ENCODE assay signal across 14 cellular contexts in the genomic region with DNA sequence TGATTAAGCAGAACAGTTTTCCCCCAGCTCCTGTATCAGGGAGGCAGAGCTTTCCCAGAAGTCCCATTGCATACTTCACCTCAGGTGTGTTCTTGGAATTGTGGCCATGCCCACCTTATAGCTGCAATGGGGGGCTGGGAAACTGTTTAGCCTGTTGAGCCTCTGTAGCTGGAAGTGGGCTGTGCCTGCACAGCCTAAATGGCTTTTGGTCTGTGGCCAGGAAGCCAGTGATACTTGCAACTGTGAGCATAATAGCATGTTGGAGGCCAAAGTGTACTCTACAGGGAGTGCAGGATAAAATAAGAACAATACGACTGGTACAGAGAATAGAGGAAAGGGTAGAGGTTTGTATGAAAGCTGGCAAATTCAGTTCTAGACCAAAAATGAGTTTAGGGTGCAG.
DNase-seq lines count a peak whose midpoint lies in the region; ATAC-seq and TF ChIP-seq lines count a peak whose summit lies in the region.
"Had no signal": no experiment of that assay in that cellular context is flagged by ENCODE, and none has a peak within 500 bp of the region (broad histone marks: within the 10 kb centered on the region; RNA-seq: fewer than 3 reads in every experiment).

No MANE protein-coding gene starts in this region.

- TF ChIP-seq CTCF in colonic mucosa (IDR thresholded peaks at IDR 0.05) (no peak), right lobe of liver (IDR thresholded peaks at IDR 0.05) (no peak), uterus (IDR thresholded peaks at IDR 0.05) (no peak), spleen (IDR thresholded peaks at IDR 0.05 in 8 of 11, conservative IDR thresholded peaks at IDR 0.05 in 3 of 11) (no peak)

- H3K9me3 ChIP-seq in colonic mucosa (no peaks in the 10 kb centered on the region), right lobe of liver (no peaks in the 10 kb centered on the region), uterus (no peaks in the 10 kb centered on the region), spleen (no peaks in the 10 kb centered on the region)
- H3K9me3 ChIP-seq: esophagus squamous epithelium had no signal

- H3K36me3 ChIP-seq in colonic mucosa, result no peaks in the 10 kb centered on the region
- H3K36me3 ChIP-seq in right lobe of liver, result no peaks in the 10 kb centered on the region
- H3K36me3 ChIP-seq in uterus, result no peaks in the 10 kb centered on the region
- no peaks in the 10 kb centered on the region for H3K36me3 ChIP-seq in spleen
- H3K36me3 ChIP-seq: esophagus squamous epithelium had no signal

- H3K27me3 ChIP-seq in colonic mucosa (no peaks in the 10 kb centered on the region), right lobe of liver (no peaks in the 10 kb centered on the region), uterus (no peaks in the 10 kb centered on the region), spleen (replicated peaks in 1 of 7) (no peaks in the 10 kb centered on the region)
- H3K27me3 ChIP-seq: esophagus squamous epithelium had no signal

- peak; percentile 46 for DNase-seq in NCI-H2107 treated with DMSO at 0.1 percent for 48 hours (lab: John Stamatoyannopoulos, UW; ENCODE audit: unreplicated experiment)
- DNase-seq in NCI-H2107 (lab: John Stamatoyannopoulos, UW), result no peak
- DNase-seq in colonic mucosa, result peak; percentile 77
- peak in 2 of 3 donors; percentile 33 to 72 for DNase-seq in right lobe of liver
- peak; percentile 31 to 36 for DNase-seq in uterus
- DNase-seq in effector CD4-positive, alpha-beta T cell, result no peak
- no peak for DNase-seq in spleen
- DNase-seq: activated CD8-positive, alpha-beta T cell treated with anti-CD3 and anti-CD28 coated beads for 36 hours; activated naive CD4-positive, alpha-beta T cell; CD8-positive, alpha-beta memory T cell; central memory CD4-positive, alpha-beta T cell; esophagus squamous epithelium; NCI-H187 treated with DMSO at 0.1 percent for 48 hours had no signal

- peak overlapping the region; percentile 32 for H3K27ac ChIP-seq in colonic mucosa
- H3K27ac ChIP-seq in right lobe of liver, result no peak overlapping the region
- peak overlapping the region in 1 of 2 donors; percentile 61 for H3K27ac ChIP-seq in uterus
- H3K27ac ChIP-seq in spleen, result peak overlapping the region in 1 of 8 donors; percentile 11

- H3K4me1 ChIP-seq in colonic mucosa (no peaks in the 10 kb centered on the region), right lobe of liver (peaks cover 0 to 37% (median 17%) of the 10 kb centered on the region in 4 donors), uterus (peaks cover 0 to 16% of the 10 kb centered on the region in 2 donors), spleen (peaks cover 0 to 39% (median 28%) of the 10 kb centered on the region in 6 donors)

- 40% methylated on average over 1 of the region's 1 CpG for WGBS in right lobe of liver (ENCODE audit: insufficient coverage, low coverage, low lambda C conversion rate, missing lambda C conversion rate)
- WGBS in spleen, 5 donors, result 47 to 76% (median 65%) methylated on average over 1 of the region's 1 CpG

- TF ChIP-seq POLR2A in right lobe of liver (IDR thresholded peaks at IDR 0.05), result no peak
- TF ChIP-seq POLR2A in uterus (IDR thresholded peaks at IDR 0.05), result no peak
- TF ChIP-seq POLR2A in spleen (IDR thresholded peaks at IDR 0.05), result no peak

- peak overlapping the region in 1 of 2 donors; percentile 41 for H3K9ac ChIP-seq in colonic mucosa (ENCODE audit: low read depth in 2 of 2, low read length in 2 of 2)

- ATAC-seq in right lobe of liver, result peak; percentile 67 to 77 (median 72)
- no peak for ATAC-seq in HG02870 (IDR thresholded peaks at IDR 0.05; ENCODE audit: unreplicated experiment)
- ATAC-seq: activated CD8-positive, alpha-beta T cell treated with anti-CD3 and anti-CD28 coated beads for 36 hours had no signal

- H3K4me3 ChIP-seq in colonic mucosa, result no peak overlapping the region
- H3K4me3 ChIP-seq in right lobe of liver, result no peak overlapping the region
- no peak overlapping the region for H3K4me3 ChIP-seq in uterus
- H3K4me3 ChIP-seq in spleen, result no peak overlapping the region
- H3K4me3 ChIP-seq: esophagus squamous epithelium had no signal

- intact Hi-C loops in colonic mucosa (cut with DNase I), result no loop called here
- intact Hi-C loops in right lobe of liver (cut with DNase I), result no loop called here
- intact Hi-C loops in uterus (cut with DNase I; ENCODE audit: low total_unique reads), result no loop called here
- intact Hi-C loops in spleen (cut with DNase I; ENCODE audit: low total_unique reads), result no loop called here

Comparison
In these comparisons a context has a peak if more than half of its experiments do, and no peak if none do; other contexts are left out.
1. DNase-seq: peak in NCI-H2107 treated with DMSO at 0.1 percent for 48 hours (single experiment), colonic mucosa (single experiment), right lobe of liver (2 of 3) and uterus (2 of 2); none in NCI-H2107 (single experiment), effector CD4-positive, alpha-beta T cell (single experiment) and spleen (single experiment).